In genomic region chr10:27445070-27445469, GRCh38 we compare ENCODE assay signal across 17 cellular contexts. TPM values are rescaled to one million over a fixed set of nuclear protein-coding genes. Genes with fewer than 3 reads are reported as not detected.
DNase-seq lines count a peak whose midpoint lies in the region; ATAC-seq and TF ChIP-seq lines count a peak whose summit lies in the region.
"Had no signal": no experiment of that assay in that cellular context is flagged by ENCODE, and none has a peak within 500 bp of the region (broad histone marks: within the 10 kb centered on the region; RNA-seq: fewer than 3 reads in every experiment).

No MANE protein-coding gene starts in this region.

- H3K4me2 ChIP-seq in HCT116 (ENCODE audit: low read length), result no peak overlapping the region
- H3K4me2 ChIP-seq: A549; BLaER1 treated with 17β-estradiol and CSF1 and Interleukin-3, amounts not matched to agents 10 nM and 100 nM had no signal

- peaks cover 9 to 10% of the 10 kb centered on the region in 2 experiments; a peak in 3 of 4 replicates for H3K4me1 ChIP-seq in HCT116 (ENCODE audit: control insufficient read depth in 1 of 2, insufficient read depth in 2 of 2, low read length in 2 of 2)
- H3K4me1 ChIP-seq: A549, Caco-2 had no signal

- no peak for TF ChIP-seq RAD21 in HCT116 (IDR thresholded peaks at IDR 0.05; ENCODE audit: low read depth)

- no peak overlapping the region for H3K9ac ChIP-seq in HCT116 (ENCODE audit: low read length)
- no peak overlapping the region for H3K9ac ChIP-seq in SK-N-MC (ENCODE audit: insufficient read length)
- H3K9ac ChIP-seq: BLaER1 treated with 17β-estradiol and CSF1 and Interleukin-3, amounts not matched to agents 10 nM and 100 nM had no signal

- ATAC-seq in HCT116 (no peak), left lobe of liver (peak; percentile 52)
- ATAC-seq: A549; CD8-positive, alpha-beta T cell had no signal

- RAD21 ChIA-PET in HCT116 (lab: Charles Lee; ENCODE audit: low non-redundant PET in 1 of 2, low total read pairs in 2 of 2, uncharacterized antibody in 2 of 2, unreplicated experiment in 2 of 2), result interaction anchor here in 1 of 2 experiments (0.6 kb wide), 1 partner anchor 46 kb away, joined by 3 read pairs; no protein-coding TSS in a partner anchor

- no peaks in the 10 kb centered on the region for H3K36me3 ChIP-seq in HCT116 (ENCODE audit: control insufficient read depth in 1 of 2, insufficient read depth in 2 of 2, low read length in 2 of 2)
- no peaks in the 10 kb centered on the region for H3K36me3 ChIP-seq in SK-N-MC (ENCODE audit: insufficient read depth, low read length)
- H3K36me3 ChIP-seq: BLaER1 treated with 17β-estradiol and CSF1 and Interleukin-3, amounts not matched to agents 10 nM and 100 nM had no signal

- BruUV-seq in HCT116 (replicated peaks; lab: Mats Ljungman, UMichigan), result no TSS peak

- peak overlapping the region; percentile 90 for H2AFZ ChIP-seq in HCT116 (ENCODE audit: low read depth, low read length, poor library complexity, severe bottlenecking)

- POLR2A ChIA-PET in HCT116 (lab: Charles Lee), result no interaction called here

- no peak overlapping the region for H3K27ac ChIP-seq in HCT116 (ENCODE audit: low read depth, low read length)
- peak overlapping the region; percentile 96; the same call in 1 of the 2 replicates for H3K27ac ChIP-seq in SK-N-MC
- H3K27ac ChIP-seq: 22Rv1; A549; BLaER1 treated with 17β-estradiol and CSF1 and Interleukin-3, amounts not matched to agents 10 nM and 100 nM; C4-2B had no signal

- no peaks in the 10 kb centered on the region for H3K9me2 ChIP-seq in HCT116 (ENCODE audit: insufficient read depth)

- intact Hi-C loops in HCT116 (cut with micrococcal nuclease), result loop anchor here (5.0 kb wide), 1 partner anchor 797 kb away; no protein-coding TSS in a partner anchor

- in situ Hi-C loops in GM13977 (cut with MboI; ENCODE audit: low pct_unique_long_range_greater_than_20kb, low sequenced_read_pairs, unreplicated experiment), result loop anchor here (10.0 kb wide), 1 partner anchor 210 kb away; no protein-coding TSS in a partner anchor

- DNase-seq in HCT116 (ENCODE audit: low read depth, low spot score), result no peak
- no peak for DNase-seq in SK-N-MC (ENCODE audit: low read depth, low spot score)
- no peak for DNase-seq in left lobe of liver (ENCODE audit: low spot score)
- DNase-seq in stimulated activated CD4-positive, alpha-beta T cell treated with anti-CD3 and anti-CD28 coated beads, Interleukin-1b, Interleukin-23, amount 100 ng/mL, for 48 hours, result no peak
- no peak for DNase-seq in GM13977 (ENCODE audit: low spot score)
- DNase-seq in activated T-cell treated with anti-CD3 and anti-CD28 coated beads, Interleukin-2, amount 50 U/mL, for 48 hours, result no peak
- DNase-seq: AML-193; Caco-2; Calu3; CD4-positive, alpha-beta T cell; CD8-positive, alpha-beta T cell; DMS79 treated with DMSO at 0.1 percent for 48 hours; GF-D8 had no signal

- no peaks in the 10 kb centered on the region for H3K27me3 ChIP-seq in HCT116 (ENCODE audit: insufficient read depth, low read length)
- H3K27me3 ChIP-seq: BLaER1 treated with 17β-estradiol and CSF1 and Interleukin-3, amounts not matched to agents 10 nM and 100 nM had no signal

- no peak for TF ChIP-seq POLR2A in HCT116 (IDR thresholded peaks at IDR 0.05; ENCODE audit: borderline replicate concordance, extremely low read depth, insufficient read depth, insufficient read length)

- no peaks in the 10 kb centered on the region for H3K9me3 ChIP-seq in HCT116 (ENCODE audit: control insufficient read depth in 1 of 2, insufficient read depth in 1 of 2, low read depth in 1 of 2, low read length in 2 of 2)
- H3K9me3 ChIP-seq in SK-N-MC (ENCODE audit: low read depth, low read length), result no peaks in the 10 kb centered on the region
- H3K9me3 ChIP-seq: A549, Caco-2 had no signal

- CTCF ChIA-PET in HCT116 (lab: Charles Lee), result no interaction called here

- TF ChIP-seq CTCF in HCT116 (IDR thresholded peaks at IDR 0.05 in 2 of 3, conservative IDR thresholded peaks at IDR 0.05 in 1 of 3; ENCODE audit: borderline replicate concordance in 1 of 3, insufficient read depth in 1 of 3, low read depth in 2 of 3, low read length in 2 of 3) (no peak), GM13977 (IDR thresholded peaks at IDR 0.05; ENCODE audit: extremely low read depth, insufficient read depth, missing control alignments) (no peak)

- H3K4me3 ChIP-seq in HCT116 (replicated peaks in 1 of 2; ENCODE audit: low read depth in 1 of 2, low read length in 2 of 2) (no peak overlapping the region), SK-N-MC (peak overlapping the region; percentile 67; the same call in 1 of the 2 replicates)
- H3K4me3 ChIP-seq: A549; BLaER1 treated with 17β-estradiol and CSF1 and Interleukin-3, amounts not matched to agents 10 nM and 100 nM had no signal

- no peaks in the 10 kb centered on the region for H3K79me2 ChIP-seq in HCT116 (ENCODE audit: insufficient read depth, low read length)

- no peaks in the 10 kb centered on the region for H4K20me1 ChIP-seq in HCT116 (ENCODE audit: insufficient read depth)
- H4K20me1 ChIP-seq: BLaER1 treated with 17β-estradiol and CSF1 and Interleukin-3, amounts not matched to agents 10 nM and 100 nM had no signal

TF ChIP-seq in HCT116, 20 proteins besides CTCF, POLR2A, EP300 and RAD21:
- TF ChIP-seq EZH2phosphoT487 (IDR thresholded peaks at IDR 0.05; ENCODE audit: borderline replicate concordance) (no peak), POLR2AphosphoS5 (IDR thresholded peaks at IDR 0.05; ENCODE audit: low read depth, low read length) (no peak), ATF3 (IDR thresholded peaks at IDR 0.05) (no peak), JUND (IDR thresholded peaks at IDR 0.05) (no peak), EGR1 (IDR thresholded peaks at IDR 0.05; ENCODE audit: low read depth) (no peak), SIN3A (IDR thresholded peaks at IDR 0.05; ENCODE audit: low read depth) (no peak), CEBPB (IDR thresholded peaks at IDR 0.05; ENCODE audit: low read depth) (no peak), SP1 (IDR thresholded peaks at IDR 0.05; ENCODE audit: low read depth) (no peak), ELF1 (IDR thresholded peaks at IDR 0.05; ENCODE audit: borderline replicate concordance, low read depth) (no peak)

RNA-seq across cellular contexts. Expression of gene RAB18, which starts 59.0 kb away (rescaled TPM):
- 68.1 TPM for total RNA-seq in HCT116 (2021; ENCODE audit: unreplicated experiment)
- 17.8 and 23.1 TPM in 2 replicates for polyA plus RNA-seq in HCT116 (2012)
- 51.3 TPM for total RNA-seq in left lobe of liver
